In the genomic region with DNA sequence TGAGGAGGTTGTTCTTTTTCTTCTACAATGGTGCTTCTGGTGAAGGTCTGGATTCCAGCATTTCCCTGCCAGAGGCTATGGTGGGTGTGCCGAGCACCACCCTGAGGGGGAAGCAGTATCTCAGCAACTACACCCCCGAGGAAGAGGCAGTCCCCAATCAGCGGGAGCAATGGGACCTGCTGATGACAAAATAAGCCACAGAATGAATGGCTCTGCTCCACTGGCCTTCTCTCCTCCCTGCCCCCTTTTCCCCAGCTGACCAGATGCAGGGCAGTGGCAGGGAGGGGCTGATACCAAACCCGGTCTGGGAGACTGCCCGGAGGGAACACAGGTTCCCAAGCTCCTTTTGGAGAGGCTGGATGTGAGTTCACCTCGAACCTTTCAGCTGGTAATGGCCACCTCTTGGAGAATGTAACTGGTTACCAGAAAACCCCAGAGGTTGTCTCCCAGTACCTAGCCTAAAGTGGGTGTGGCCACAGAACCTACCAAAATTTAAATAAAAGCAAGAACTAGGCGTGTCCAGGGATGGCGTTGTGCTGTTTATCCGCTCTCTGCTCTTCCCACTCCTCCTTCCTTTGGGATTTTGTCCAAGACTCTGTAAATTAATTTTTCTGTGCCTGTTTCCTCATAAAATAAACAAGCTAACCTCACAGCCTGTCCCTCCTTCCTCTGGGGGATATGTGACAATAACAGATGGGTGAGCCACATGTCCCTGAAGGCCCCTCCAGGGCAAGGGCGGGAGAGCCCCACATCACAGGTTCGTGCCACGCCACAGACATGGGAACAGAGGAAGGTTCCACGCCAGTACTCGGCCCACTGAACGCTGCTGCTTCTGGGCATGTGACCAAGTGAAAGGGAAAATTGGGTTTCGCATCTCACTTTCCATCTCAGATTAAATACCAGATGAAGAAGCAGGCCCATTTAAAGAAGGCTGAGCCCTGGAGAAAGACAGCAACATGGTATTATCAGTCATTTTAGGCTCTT, we compare ENCODE assay signal across 9 cellular contexts. TPM values are rescaled to one million over a fixed set of nuclear protein-coding genes. Genes with fewer than 3 reads are reported as not detected.
A peak's percentile ranks its signal among the peaks of the same experiment; 100 is the strongest.
DNase-seq lines count a peak whose midpoint lies in the region; ATAC-seq, FAIRE-seq and TF ChIP-seq lines count a peak whose summit lies in the region.
"Had no signal": no experiment of that assay in that cellular context is flagged by ENCODE, and none has a peak within 500 bp of the region (broad histone marks: within the 10 kb centered on the region; RNA-seq: fewer than 3 reads in every experiment).

No MANE protein-coding gene starts in this region.

- H3K9ac ChIP-seq in parathyroid adenoma: no peak overlapping the region

- H3K79me2 ChIP-seq in parathyroid adenoma: no peaks in the 10 kb centered on the region

- H3K4me3 Mint-ChIP-seq in MCF 10A (ENCODE audit: unreplicated experiment): no peak overlapping the region
- H3K4me3 Mint-ChIP-seq: activated T-cell treated with anti-CD3 and anti-CD28 coated beads, Interleukin-2, amount 50 U/mL, for 4 hours had no signal

- no peak overlapping the region for H3K4me2 ChIP-seq in parathyroid adenoma (ENCODE audit: low read length)

- no peaks in the 10 kb centered on the region for H3K27me3 Mint-ChIP-seq in MCF 10A (ENCODE audit: insufficient read depth, unreplicated experiment)

- intact Hi-C loops in MCF 10A (cut with micrococcal nuclease): no loop called here
- intact Hi-C loops in adrenal gland (cut with DNase I): loop anchor here in 1 of 2 donors (10.0 kb wide), 1 partner anchor 46 kb away; the partner anchor contains the start of gene EHD4

- no peak for TF ChIP-seq CTCF in MCF 10A (IDR thresholded peaks at IDR 0.05; ENCODE audit: unreplicated experiment)
- TF ChIP-seq CTCF in adrenal gland (IDR thresholded peaks at IDR 0.05): no peak
- no peak for TF ChIP-seq CTCF in parathyroid adenoma (IDR thresholded peaks at IDR 0.05)

- no peak for FAIRE-seq in RCC 7860 (lab: Jason Lieb, UNC)

- DNase-seq in T47D (ENCODE audit: low read depth in 1 of 2, low spot score in 1 of 2) (peak; percentile 41 to 93), MCF 10A (ENCODE audit: unreplicated experiment) (no peak), adrenal gland (peak in 2 of 7 donors; percentile 34 to 69), RCC 7860 (ENCODE audit: low spot score) (no peak)
- DNase-seq in activated effector memory CD4-positive, alpha-beta T cell treated with anti-CD3 and anti-CD28 coated beads, Interleukin-2, amount 50 U/mL, for 16 hours: no peak
- DNase-seq: activated T-cell treated with anti-CD3 and anti-CD28 coated beads, Interleukin-2, amount 50 U/mL, for 4 hours had no signal

- H3K36me3 ChIP-seq in adrenal gland (replicated peaks in 1 of 2) (no peaks in the 10 kb centered on the region), parathyroid adenoma (ENCODE audit: control insufficient read depth, insufficient read depth, low read length) (no peaks in the 10 kb centered on the region)

- H3K27me3 ChIP-seq in adrenal gland (no peaks in the 10 kb centered on the region), parathyroid adenoma (ENCODE audit: control insufficient read depth, insufficient read depth, low read length) (no peaks in the 10 kb centered on the region)

- no peak for TF ChIP-seq POLR2A in adrenal gland (IDR thresholded peaks at IDR 0.05)

- H3K9me3 ChIP-seq in adrenal gland (replicated peaks in 1 of 3) (no peaks in the 10 kb centered on the region), parathyroid adenoma (ENCODE audit: control insufficient read depth, low read length) (no peaks in the 10 kb centered on the region)

- WGBS in adrenal gland, 4 donors: 66 to 81% (median 73%) methylated on average over 13 to 16 of the region's 16 CpGs

- CTCF ChIA-PET in MCF 10A (lab: Yijun Ruan, JAX): interaction anchor here (0.6 to 2.9 kb wide), 2 partner anchors 44 to 187 kb away, joined by 3 to 10 read pairs; partner anchors contain the start of gene EHD4

- no TSS peak for BruUV-seq in MCF 10A (replicated peaks; lab: Mats Ljungman, UMichigan)

- no peaks in the 10 kb centered on the region for H3K9me3 Mint-ChIP-seq in MCF 10A (ENCODE audit: unreplicated experiment)
- H3K9me3 Mint-ChIP-seq: activated T-cell treated with anti-CD3 and anti-CD28 coated beads, Interleukin-2, amount 50 U/mL, for 4 hours had no signal

- H3K4me3 ChIP-seq in adrenal gland (no peak overlapping the region), parathyroid adenoma (ENCODE audit: low read depth, low read length) (no peak overlapping the region)

- H3K4me1 ChIP-seq in adrenal gland (replicated peaks in 1 of 2) (peaks cover 6 to 40% of the 10 kb centered on the region in 2 donors), parathyroid adenoma (no peaks in the 10 kb centered on the region)

- POLR2A ChIA-PET in MCF 10A (lab: Yijun Ruan, JAX): interaction anchor here (3.2 kb wide), 1 partner anchor 44 kb away, joined by 25 read pairs; the partner anchor contains the start of gene EHD4

- in situ Hi-C loops in T47D (cut with HindIII; ENCODE audit: low pct_unique_long_range_greater_than_20kb, low sequenced_read_pairs): no loop called here

- peaks cover 30% of the 10 kb centered on the region for H3K4me1 Mint-ChIP-seq in MCF 10A (ENCODE audit: insufficient read depth, unreplicated experiment)

- H3K36me3 Mint-ChIP-seq in MCF 10A (ENCODE audit: insufficient read depth, unreplicated experiment): peaks cover 6% of the 10 kb centered on the region

- H3K27ac ChIP-seq in adrenal gland: peak overlapping the region in 4 of 5 donors; percentile 6 to 32 (median 18)
- peak overlapping the region; percentile 54 for H3K27ac ChIP-seq in parathyroid adenoma

- no peak overlapping the region for H3K27ac Mint-ChIP-seq in MCF 10A (ENCODE audit: low read depth, unreplicated experiment)

- no peak overlapping the region for H2AFZ ChIP-seq in parathyroid adenoma

- ATAC-seq in HG02938 (IDR thresholded peaks at IDR 0.05; ENCODE audit: unreplicated experiment) (peak; percentile 56), HG03520 (IDR thresholded peaks at IDR 0.05; ENCODE audit: unreplicated experiment) (no peak)

RNA-seq across cellular contexts. Expression of gene SPTBN5, which starts 35.1 kb away (rescaled TPM):
- total RNA-seq in MCF 10A (2022) (1.1 TPM in 2 replicates), adrenal gland (1 to 10 TPM in 3 of 8 donors, under 1 TPM in 5; under 0.01 to 1.6 (median 0.49) TPM)
- polyA plus RNA-seq in adrenal gland: 1 to 10 TPM in 2 of 3 donors, under 1 TPM in 1; 0.42 to 6.8 (median 2.8) TPM

RNA-seq across cellular contexts. Expression of gene EHD4, which starts 43.4 kb away (rescaled TPM):
- total RNA-seq in MCF 10A (2022): 24.2 and 27.1 TPM in 2 replicates
- total RNA-seq in adrenal gland: 10 to 100 TPM in 7 of 8 donors, 1 to 10 TPM in 1; 8.0 to 17.0 (median 14.2) TPM
- polyA plus RNA-seq in adrenal gland: 1 to 10 TPM; 5.9 to 7.4 (median 6.2) TPM

Comparison
In these comparisons a context has a peak if more than half of its experiments do, and no peak if none do; other contexts are left out.
1. DNase-seq: peak in T47D (2 of 2); none in MCF 10A (single experiment), RCC 7860 (single experiment) and activated effector memory CD4-positive, alpha-beta T cell treated with anti-CD3 and anti-CD28 coated beads, Interleukin-2, amount 50 U/mL, for 16 hours (single experiment).